13 cellular contexts compared by ENCODE assay signal in the genomic region with DNA sequence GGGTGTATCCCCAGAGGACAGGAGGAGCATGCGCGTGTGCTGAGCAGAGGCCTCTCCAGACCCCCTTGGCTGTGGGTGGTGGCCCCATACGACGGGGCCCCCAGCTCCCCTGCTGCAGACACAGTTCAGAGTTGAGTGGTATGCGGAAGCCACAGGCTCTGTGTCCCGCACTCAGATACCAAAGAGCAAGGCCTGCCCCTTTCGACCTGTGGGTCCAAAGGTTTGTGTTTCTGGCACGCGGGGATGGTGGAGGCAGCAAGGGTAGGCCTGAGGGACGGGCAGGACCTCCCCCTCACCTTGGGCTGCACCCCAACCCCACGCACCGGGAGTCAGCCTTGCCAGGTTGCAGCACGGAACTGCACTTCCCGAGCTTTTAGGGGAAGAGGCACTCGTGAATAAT. TPM values are rescaled to one million over a fixed set of nuclear protein-coding genes. Genes with fewer than 3 reads are reported as not detected.
DNase-seq lines count a peak whose midpoint lies in the region; ATAC-seq and TF ChIP-seq lines count a peak whose summit lies in the region.
"Had no signal": no experiment of that assay in that cellular context is flagged by ENCODE, and none has a peak within 500 bp of the region (broad histone marks: within the 10 kb centered on the region; RNA-seq: fewer than 3 reads in every experiment).

A gene (plus strand): TSS at position 328 of the 400 bp plus-strand sequence. CDS start 5,649 bp downstream, outside the sequence.

- peak within 1 kb of the TSS in 1 of 3 donors; percentile 73 for H3K27ac Mint-ChIP-seq in IgD-negative memory B cell
- H3K27ac Mint-ChIP-seq in brain = peak within 1 kb of the TSS in 2 of 5 experiments; percentile 32 to 88

- no peak for TF ChIP-seq EP300 in sigmoid colon (IDR thresholded peaks at IDR 0.05)

- H3K36me3 Mint-ChIP-seq in IgD-negative memory B cell (no peaks in the 10 kb centered on the region), brain (no peaks in the 10 kb centered on the region)

- intact Hi-C loops in mucosa of descending colon (cut with DNase I, micrococcal nuclease) (no loop called here), sigmoid colon (cut with DNase I) (no loop called here)

- peaks cover 0 to 4% (median 0%) of the 10 kb centered on the region in 3 donors for H3K4me1 Mint-ChIP-seq in IgD-negative memory B cell
- H3K4me1 Mint-ChIP-seq in brain = peaks cover 18% of the 10 kb centered on the region

- no peak within 1 kb of the TSS for H3K4me3 ChIP-seq in mucosa of descending colon
- H3K4me3 ChIP-seq in sigmoid colon = no peak within 1 kb of the TSS
- H3K4me3 ChIP-seq: uterus had no signal

- H3K27me3 Mint-ChIP-seq in IgD-negative memory B cell (no peaks in the 10 kb centered on the region), brain (peaks cover 3% of the 10 kb centered on the region)

- TF ChIP-seq POLR2A in sigmoid colon (IDR thresholded peaks at IDR 0.05) = no peak

- H3K27ac ChIP-seq in sigmoid colon (no peak within 1 kb of the TSS), RWPE1 (no peak within 1 kb of the TSS)
- H3K27ac ChIP-seq: uterus had no signal

- H3K9me3 Mint-ChIP-seq in IgD-negative memory B cell = no peaks in the 10 kb centered on the region
- no peaks in the 10 kb centered on the region for H3K9me3 Mint-ChIP-seq in brain

- H3K4me1 ChIP-seq in mucosa of descending colon (ENCODE audit: low read depth) (no peaks in the 10 kb centered on the region), sigmoid colon (no peaks in the 10 kb centered on the region)
- H3K4me1 ChIP-seq: uterus had no signal

- no peak for ATAC-seq in mucosa of descending colon
- ATAC-seq in GM21390 (IDR thresholded peaks at IDR 0.05; ENCODE audit: unreplicated experiment) = no peak
- ATAC-seq in GM18858 (IDR thresholded peaks at IDR 0.05; ENCODE audit: unreplicated experiment) = no peak

- H3K4me3 Mint-ChIP-seq in IgD-negative memory B cell (no peak within 1 kb of the TSS), brain (no peak within 1 kb of the TSS)

- H3K36me3 ChIP-seq in mucosa of descending colon (ENCODE audit: low read depth) = no peaks in the 10 kb centered on the region
- no peaks in the 10 kb centered on the region for H3K36me3 ChIP-seq in sigmoid colon
- H3K36me3 ChIP-seq: uterus had no signal

- TF ChIP-seq CTCF in brain (conservative IDR thresholded peaks at IDR 0.05) = no peak
- TF ChIP-seq CTCF in mucosa of descending colon (IDR thresholded peaks at IDR 0.05) = no peak
- no peak for TF ChIP-seq CTCF in sigmoid colon (IDR thresholded peaks at IDR 0.05)
- no peak for TF ChIP-seq CTCF in RWPE1 (conservative IDR thresholded peaks at IDR 0.05; ENCODE audit: low read depth)

- CTCF ChIA-PET in RWPE1 (lab: Yijun Ruan, JAX) = no interaction called here

- H3K27me3 ChIP-seq in sigmoid colon = no peaks in the 10 kb centered on the region
- H3K27me3 ChIP-seq: uterus had no signal

- H3K9me3 ChIP-seq in mucosa of descending colon = no peaks in the 10 kb centered on the region
- no peaks in the 10 kb centered on the region for H3K9me3 ChIP-seq in sigmoid colon
- H3K9me3 ChIP-seq: SK-N-SH, uterus had no signal

- 54 to 80% methylated on average over 15 of the region's 15 CpGs for WGBS in sigmoid colon, 2 donors

- POLR2A ChIA-PET in RWPE1 (lab: Yijun Ruan, JAX; ENCODE audit: low non-redundant PET) = no interaction called here

- DNase-seq in A172 (ENCODE audit: low spot score) = no peak
- no peak for DNase-seq in mucosa of descending colon
- DNase-seq in sigmoid colon = no peak
- DNase-seq in RWPE1 (ENCODE audit: low spot score) = no peak
- DNase-seq: activated CD8-positive, alpha-beta memory T cell treated with anti-CD3 and anti-CD28 coated beads for 24 hours; NCI-H1048; NCI-H748 treated with DMSO at 0.1 percent for 48 hours; SK-N-SH; uterus had no signal

RNA-seq across cellular contexts. Expression of the gene that starts here (rescaled TPM):
- total RNA-seq in A172 (2014; rRNA removed; shearing (Covaris generic)) = 4.7 and 14.4 TPM in 2 replicates
- polyA plus RNA-seq in IgD-negative memory B cell = 20.4 TPM
- polyA plus RNA-seq in brain (ENCODE audit: insufficient read depth, low read depth, low replicate concordance) = 91.0 TPM
- 10 to 100 TPM in 2 of 3 donors, 1 to 10 TPM in 1; 6.9 to 15.7 (median 11.8) TPM for total RNA-seq in mucosa of descending colon
- total RNA-seq in sigmoid colon = 1 to 10 TPM; 6.8 to 9.0 (median 7.7) TPM
- 10 to 100 TPM in 1 of 3 donors, 1 to 10 TPM in 2; 3.0 to 23.5 (median 4.9) TPM for polyA plus RNA-seq in sigmoid colon
